ENCODE assay signal across 21 cellular contexts in the genomic region with DNA sequence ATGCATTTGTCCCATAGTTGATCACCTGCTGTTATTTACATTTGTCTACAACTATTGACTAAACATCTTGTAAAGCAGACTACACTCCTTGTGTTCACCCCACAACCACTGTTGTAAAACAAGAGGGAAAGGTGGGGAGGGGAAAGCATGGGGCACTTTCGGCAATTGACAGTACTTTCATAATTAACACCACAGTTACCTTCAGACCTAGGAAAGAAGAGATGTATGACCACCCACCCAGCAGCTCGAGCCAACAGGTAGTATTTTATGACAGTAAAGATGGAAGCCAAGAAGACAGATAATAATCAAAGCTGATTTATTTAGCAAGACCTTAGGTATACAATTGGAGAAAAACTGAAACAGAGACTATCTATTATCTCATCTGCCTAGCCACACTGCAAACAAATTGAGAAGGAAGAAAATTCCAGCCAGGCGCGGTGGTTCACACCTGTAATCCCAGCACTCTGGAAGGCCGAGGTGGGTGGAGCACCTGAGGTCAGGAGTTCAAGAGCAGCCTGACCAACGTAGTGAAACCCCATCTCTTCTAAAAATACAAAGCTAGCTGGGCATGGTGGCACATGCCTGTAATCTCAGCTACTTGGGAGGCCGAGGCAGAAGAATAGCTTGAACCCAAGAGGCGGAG.
"Had no signal": no experiment of that assay in that cellular context is flagged by ENCODE, and none has a peak within 500 bp of the region (broad histone marks: within the 10 kb centered on the region; RNA-seq: fewer than 3 reads in every experiment).

No MANE protein-coding gene starts in this region.

- H3K9me3 ChIP-seq: tibial artery had no signal

- DNase-seq: activated CD4-positive, alpha-beta memory T cell treated with anti-CD3 and anti-CD28 coated beads, Interleukin-2, amount 10 ng/mL, durations not matched to agents 7 days and 5 days; activated effector memory CD4-positive, alpha-beta T cell treated with Interleukin-2 at 50 U/mL for 16 hours; activated naive CD8-positive, alpha-beta T cell treated with anti-CD3 and anti-CD28 coated beads for 36 hours; activated T-cell treated with anti-CD3 and anti-CD28 coated beads, Interleukin-2, amount 50 U/mL, for 4 hours; cerebellar nuclear complex; effector memory CD4-positive, alpha-beta T cell; foreskin melanocyte; head of caudate nucleus; kidney glomerular epithelial cell; nucleus accumbens; right cardiac atrium; stimulated activated CD4-positive, alpha-beta T cell treated with anti-CD3 and anti-CD28 coated beads, Interleukin-15, amount 100 ng/mL, for 24 hours; stimulated activated CD4-positive, alpha-beta T cell treated with anti-CD3 and anti-CD28 coated beads, Interleukin-4, amount 100 ng/mL, for 1 hour; stimulated activated naive B cell treated with anti-CD40 and anti-IgM and Interleukin-4, amounts not matched to agents 10 μg/mL and 1 μg/mL and 100 μg/mL, for 72 hours; T-helper 9 cell; tibial artery had no signal

- H3K9me3 Mint-ChIP-seq: activated CD4-positive, alpha-beta memory T cell treated with anti-CD3 and anti-CD28 coated beads, Interleukin-2, amount 10 ng/mL, durations not matched to agents 7 days and 5 days; activated naive CD8-positive, alpha-beta T cell treated with anti-CD3 and anti-CD28 coated beads for 36 hours; activated T-cell treated with anti-CD3 and anti-CD28 coated beads, Interleukin-2, amount 50 U/mL, for 4 hours; dendritic cell treated with granulocyte-macrophage colony-stimulating factor and Interleukin-4, amounts not matched to agents 40 ng/mL and 50 ng/mL, for 4 days; nephron; stimulated activated naive B cell treated with anti-CD40 and anti-IgM and Interleukin-4, amounts not matched to agents 10 μg/mL and 1 μg/mL and 100 μg/mL, for 72 hours had no signal

- H3K36me3 Mint-ChIP-seq: activated naive CD8-positive, alpha-beta T cell treated with anti-CD3 and anti-CD28 coated beads for 36 hours had no signal

- FAIRE-seq: urothelium cell line had no signal

- H3K27ac ChIP-seq: epithelial cell of prostate, skin epidermis, tibial artery had no signal

- H3K27ac Mint-ChIP-seq: activated CD4-positive, alpha-beta memory T cell treated with anti-CD3 and anti-CD28 coated beads, Interleukin-2, amount 10 ng/mL, durations not matched to agents 7 days and 5 days; activated naive CD8-positive, alpha-beta T cell treated with anti-CD3 and anti-CD28 coated beads for 36 hours; dendritic cell treated with granulocyte-macrophage colony-stimulating factor and Interleukin-4, amounts not matched to agents 40 ng/mL and 50 ng/mL, for 4 days; nephron; stimulated activated naive B cell treated with anti-CD40 and anti-IgM and Interleukin-4, amounts not matched to agents 10 μg/mL and 1 μg/mL and 100 μg/mL, for 72 hours had no signal

- H3K27me3 Mint-ChIP-seq: activated CD4-positive, alpha-beta memory T cell treated with anti-CD3 and anti-CD28 coated beads, Interleukin-2, amount 10 ng/mL, durations not matched to agents 7 days and 5 days; activated naive CD8-positive, alpha-beta T cell treated with anti-CD3 and anti-CD28 coated beads for 36 hours; dendritic cell treated with granulocyte-macrophage colony-stimulating factor and Interleukin-4, amounts not matched to agents 40 ng/mL and 50 ng/mL, for 4 days; stimulated activated naive B cell treated with anti-CD40 and anti-IgM and Interleukin-4, amounts not matched to agents 10 μg/mL and 1 μg/mL and 100 μg/mL, for 72 hours had no signal

- H3K27me3 ChIP-seq: tibial artery had no signal

- H3K4me3 ChIP-seq: skin epidermis, tibial artery had no signal

- ATAC-seq: activated T-cell treated with anti-CD3 and anti-CD28 coated beads, Interleukin-2, amount 50 U/mL, for 4 hours; right cardiac atrium; stimulated activated naive B cell treated with anti-CD40 and anti-IgM and Interleukin-4, amounts not matched to agents 10 μg/mL and 1 μg/mL and 100 μg/mL, for 72 hours had no signal

- H3K4me3 Mint-ChIP-seq: activated CD4-positive, alpha-beta memory T cell treated with anti-CD3 and anti-CD28 coated beads, Interleukin-2, amount 10 ng/mL, durations not matched to agents 7 days and 5 days; activated naive CD8-positive, alpha-beta T cell treated with anti-CD3 and anti-CD28 coated beads for 36 hours; activated T-cell treated with anti-CD3 and anti-CD28 coated beads, Interleukin-2, amount 50 U/mL, for 4 hours; dendritic cell treated with granulocyte-macrophage colony-stimulating factor and Interleukin-4, amounts not matched to agents 40 ng/mL and 50 ng/mL, for 4 days; nephron; stimulated activated naive B cell treated with anti-CD40 and anti-IgM and Interleukin-4, amounts not matched to agents 10 μg/mL and 1 μg/mL and 100 μg/mL, for 72 hours had no signal

- H3K36me3 ChIP-seq: tibial artery had no signal
